ENCODE assay signal across 24 cellular contexts in the genomic region with DNA sequence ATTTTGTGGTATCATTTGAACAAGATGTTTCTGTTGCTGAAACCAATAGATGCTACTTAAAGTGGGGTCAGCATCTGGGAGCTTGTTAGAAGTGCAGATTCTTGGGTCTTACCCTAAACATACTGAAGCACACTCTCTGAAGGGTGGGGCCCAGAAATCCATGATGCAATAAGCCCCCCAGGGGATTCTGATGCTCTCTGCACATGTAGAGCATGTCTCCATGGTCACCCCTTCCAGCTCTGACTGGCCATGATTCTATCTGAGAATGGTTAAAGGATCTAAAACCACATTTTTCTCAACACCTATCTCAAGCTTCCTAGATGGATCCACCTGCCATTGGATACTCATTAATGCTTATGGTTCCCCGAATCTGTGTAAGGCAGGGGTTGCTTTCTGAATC.
"Had no signal": no experiment of that assay in that cellular context is flagged by ENCODE, and none has a peak within 500 bp of the region (broad histone marks: within the 10 kb centered on the region; RNA-seq: fewer than 3 reads in every experiment).

No MANE protein-coding gene starts in this region.

- H3K4me2 ChIP-seq: hepatocyte, SK-N-SH had no signal

- H3K4me1 Mint-ChIP-seq: stimulated activated naive CD8-positive, alpha-beta T cell treated with anti-CD3 and anti-CD28 coated beads, Interleukin-15, amount 100 ng/mL, for 72 hours; T-cell had no signal

- H3K36me3 Mint-ChIP-seq: activated naive CD8-positive, alpha-beta T cell treated with anti-CD3 and anti-CD28 coated beads, Interleukin-2, amount 10 ng/mL, durations not matched to agents 7 days and 5 days; T-cell had no signal

- H3K9ac ChIP-seq: SK-N-SH had no signal

- H3K9me3 ChIP-seq: lower lobe of right lung, SK-N-SH, thoracic aorta, upper lobe of right lung had no signal

- H3K4me3 ChIP-seq: hepatocyte, lower lobe of right lung, skin epidermis, thoracic aorta, upper lobe of right lung had no signal

- ATAC-seq: activated CD8-positive, alpha-beta T cell treated with anti-CD3 and anti-CD28 coated beads for 36 hours; lower lobe of right lung; right cardiac atrium; stimulated activated naive CD8-positive, alpha-beta T cell treated with anti-CD3 and anti-CD28 coated beads, Interleukin-15, amount 100 ng/mL, for 72 hours; T-cell; upper lobe of right lung had no signal

- H2AFZ ChIP-seq: hepatocyte had no signal

- H3K4me3 Mint-ChIP-seq: activated CD4-positive, alpha-beta T cell treated with anti-CD3 and anti-CD28 coated beads, Interleukin-2, amount 10 ng/mL, durations not matched to agents 24 days and 14 days; activated CD8-positive, alpha-beta T cell treated with anti-CD3 and anti-CD28 coated beads for 36 hours; activated naive CD8-positive, alpha-beta T cell treated with anti-CD3 and anti-CD28 coated beads, Interleukin-2, amount 10 ng/mL, durations not matched to agents 7 days and 5 days; mesothelial cell of epicardium; nephron; stimulated activated naive CD8-positive, alpha-beta T cell treated with anti-CD3 and anti-CD28 coated beads, Interleukin-15, amount 100 ng/mL, for 72 hours; T-cell had no signal

- H3K9me3 Mint-ChIP-seq: activated CD4-positive, alpha-beta T cell treated with anti-CD3 and anti-CD28 coated beads, Interleukin-2, amount 10 ng/mL, durations not matched to agents 24 days and 14 days; activated CD8-positive, alpha-beta T cell treated with anti-CD3 and anti-CD28 coated beads for 36 hours; activated naive CD8-positive, alpha-beta T cell treated with anti-CD3 and anti-CD28 coated beads, Interleukin-2, amount 10 ng/mL, durations not matched to agents 7 days and 5 days; activated T-helper 2 cell treated with anti-CD3 and anti-CD28 coated beads, Interferon-gamma antibody, Interleukin-2, Interleukin-4, amounts not matched to agents 10 μg/mL and 5 μg/mL and 100 μg/mL, durations not matched to agents 14 hours and 24 hours and 36 hours; brain; mesothelial cell of epicardium; nephron; stimulated activated naive CD8-positive, alpha-beta T cell treated with anti-CD3 and anti-CD28 coated beads, Interleukin-15, amount 100 ng/mL, for 72 hours; T-cell had no signal

- H3K27me3 ChIP-seq: hepatocyte, upper lobe of right lung had no signal

- H3K27ac Mint-ChIP-seq: activated CD4-positive, alpha-beta T cell treated with anti-CD3 and anti-CD28 coated beads, Interleukin-2, amount 10 ng/mL, durations not matched to agents 24 days and 14 days; activated CD8-positive, alpha-beta T cell treated with anti-CD3 and anti-CD28 coated beads for 36 hours; activated naive CD8-positive, alpha-beta T cell treated with anti-CD3 and anti-CD28 coated beads, Interleukin-2, amount 10 ng/mL, durations not matched to agents 7 days and 5 days; activated T-helper 2 cell treated with anti-CD3 and anti-CD28 coated beads, Interferon-gamma antibody, Interleukin-2, Interleukin-4, amounts not matched to agents 10 μg/mL and 5 μg/mL and 100 μg/mL, durations not matched to agents 14 hours and 24 hours and 36 hours; T-cell had no signal

- H3K9me2 ChIP-seq: SK-N-SH had no signal

- H3K27me3 Mint-ChIP-seq: activated CD4-positive, alpha-beta T cell treated with anti-CD3 and anti-CD28 coated beads, Interleukin-2, amount 10 ng/mL, durations not matched to agents 24 days and 14 days; brain; progenitor cell of endocrine pancreas had no signal

- DNase-seq: activated CD4-positive, alpha-beta T cell treated with anti-CD3 and anti-CD28 coated beads, Interleukin-2, amount 10 ng/mL, durations not matched to agents 24 days and 14 days; activated CD8-positive, alpha-beta T cell treated with anti-CD3 and anti-CD28 coated beads for 36 hours; activated naive CD4-positive, alpha-beta T cell treated with Interleukin-2 at 50 U/mL for 16 hours; activated naive CD8-positive, alpha-beta T cell treated with anti-CD3 and anti-CD28 coated beads, Interleukin-2, amount 10 ng/mL, durations not matched to agents 7 days and 5 days; activated T-cell treated with anti-CD3 and anti-CD28 coated beads, Interleukin-2, amount 50 U/mL, for 1 hour; caudate nucleus; lower lobe of right lung; nucleus accumbens; SK-N-SH; stimulated activated CD4-positive, alpha-beta T cell treated with anti-CD3 and anti-CD28 coated beads, Interleukin-15, amount 100 ng/mL, for 24 hours; stimulated activated CD4-positive, alpha-beta T cell treated with anti-CD3 and anti-CD28 coated beads, Interleukin-2, amount 100 ng/mL, for 48 hours; stimulated activated naive CD8-positive, alpha-beta T cell treated with anti-CD3 and anti-CD28 coated beads, Interleukin-15, amount 100 ng/mL, for 72 hours; T-cell; T-helper 9 cell; upper lobe of right lung had no signal

- H3K36me3 ChIP-seq: thoracic aorta had no signal

- H3K27ac ChIP-seq: hepatocyte, lower lobe of right lung, upper lobe of right lung had no signal
